Comparison of ENCODE assay signal across 31 cellular contexts in the genomic region with DNA sequence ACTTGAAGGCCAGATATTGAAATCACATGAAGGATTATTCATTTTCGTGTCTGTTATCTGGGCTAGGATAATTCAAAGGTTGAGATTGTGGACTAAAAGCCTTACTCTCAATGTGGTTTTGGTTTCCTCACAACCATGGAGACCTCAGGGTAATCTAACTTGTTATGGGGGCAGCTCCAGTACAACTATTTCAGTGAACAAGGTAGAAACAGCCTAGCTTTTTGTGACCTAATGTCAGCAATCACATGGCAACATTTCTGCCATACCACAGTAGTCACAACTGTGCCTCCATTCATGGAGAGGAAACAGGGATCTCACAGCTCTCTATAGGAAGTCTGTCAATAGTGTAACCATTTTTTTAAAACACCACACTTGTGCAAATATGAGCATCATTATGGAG.
"Had no signal": no experiment of that assay in that cellular context is flagged by ENCODE, and none has a peak within 500 bp of the region (broad histone marks: within the 10 kb centered on the region; RNA-seq: fewer than 3 reads in every experiment).

No MANE protein-coding gene starts in this region.

- H3K27me3 Mint-ChIP-seq: activated B cell treated with CpG ODN at 0.5 μM for 24 hours; activated CD8-positive, alpha-beta T cell treated with anti-CD3 and anti-CD28 coated beads for 36 hours; activated naive CD8-positive, alpha-beta T cell; T-helper 17 cell had no signal

- H3K27ac ChIP-seq: brain microvascular endothelial cell, colonic mucosa, gastrocnemius medialis, WERI-Rb-1 had no signal

- H3K9me3 ChIP-seq: colonic mucosa, gastrocnemius medialis had no signal

- FAIRE-seq: astrocyte, endometrium, endothelial cell of umbilical vein had no signal

- H3K4me1 ChIP-seq: colonic mucosa, gastrocnemius medialis had no signal

- H3K4me3 ChIP-seq: colonic mucosa, gastrocnemius medialis had no signal

- H3K36me3 Mint-ChIP-seq: activated naive CD8-positive, alpha-beta T cell had no signal

- H3K4me3 Mint-ChIP-seq: activated B cell treated with CpG ODN at 0.5 μM for 24 hours; activated CD8-positive, alpha-beta T cell treated with anti-CD3 and anti-CD28 coated beads for 36 hours; activated naive CD8-positive, alpha-beta T cell; activated T-cell treated with anti-CD3 and anti-CD28 coated beads, Interleukin-2, amount 50 U/mL, for 4 hours; activated T-helper 17 cell treated with anti-CD3 and anti-CD28 coated beads, Interleukin-2, amount 50 U/mL, for 72 hours; T-helper 17 cell; T-helper 2 cell treated with Interferon-gamma antibody and Interleukin-4, amounts not matched to agents 5 μg/mL and 100 μg/mL, for 36 hours had no signal

- H3K4me1 Mint-ChIP-seq: activated B cell treated with CpG ODN at 0.5 μM for 24 hours; activated T-helper 17 cell treated with anti-CD3 and anti-CD28 coated beads, Interleukin-2, amount 50 U/mL, for 72 hours; T-helper 17 cell had no signal

- H3K36me3 ChIP-seq: brain microvascular endothelial cell, colonic mucosa, gastrocnemius medialis, WERI-Rb-1 had no signal

- H3K27ac Mint-ChIP-seq: activated B cell treated with CpG ODN at 0.5 μM for 24 hours; activated CD8-positive, alpha-beta T cell treated with anti-CD3 and anti-CD28 coated beads for 36 hours; activated naive CD8-positive, alpha-beta T cell; activated T-helper 17 cell treated with anti-CD3 and anti-CD28 coated beads, Interleukin-2, amount 50 U/mL, for 72 hours; T-helper 17 cell; T-helper 2 cell treated with Interferon-gamma antibody and Interleukin-4, amounts not matched to agents 5 μg/mL and 100 μg/mL, for 36 hours had no signal

- H3K9me3 Mint-ChIP-seq: activated B cell treated with CpG ODN at 0.5 μM for 24 hours; activated T-cell treated with anti-CD3 and anti-CD28 coated beads, Interleukin-2, amount 50 U/mL, for 4 hours had no signal

- DNase-seq: activated B cell treated with CpG ODN at 0.5 μM for 24 hours; activated CD4-positive, alpha-beta T cell treated with anti-CD3 and anti-CD28 coated beads for 48 hours; activated CD4-positive, alpha-beta T cell treated with anti-CD3 and anti-CD28 coated beads, Interleukin-2, amount 50 U/mL, for 1 hour; activated CD4-positive, alpha-beta T cell treated with anti-CD3 and anti-CD28 coated beads, Interleukin-2, amount 50 U/mL, for 48 hours; activated CD8-positive, alpha-beta memory T cell treated with anti-CD3 and anti-CD28 coated beads for 24 hours; activated CD8-positive, alpha-beta T cell treated with anti-CD3 and anti-CD28 coated beads for 36 hours; activated effector memory CD4-positive, alpha-beta T cell treated with Interleukin-2 at 50 U/mL for 16 hours; activated gamma-delta T cell treated with Interleukin-2 at 50 U/mL for 16 hours; activated naive CD4-positive, alpha-beta T cell treated with anti-CD3 and anti-CD28 coated beads, Interleukin-2, amount 50 U/mL, for 16 hours; activated naive CD4-positive, alpha-beta T cell treated with Interleukin-2 at 50 U/mL for 16 hours; activated T-cell treated with anti-CD3 and anti-CD28 coated beads, Interleukin-2, amount 50 U/mL, for 4 hours; amniotic stem cell; anterior cingulate cortex; brain microvascular endothelial cell; central memory CD4-positive, alpha-beta T cell; cerebellar nuclear complex; colonic mucosa; effector CD8-positive, alpha-beta T cell; foreskin fibroblast; gastrocnemius medialis; glutamatergic neuron; T-helper 1 cell; T-helper 17 cell; T1000; WERI-Rb-1 had no signal

- H3K27me3 ChIP-seq: brain microvascular endothelial cell, colonic mucosa, gastrocnemius medialis had no signal
